In the genomic region with DNA sequence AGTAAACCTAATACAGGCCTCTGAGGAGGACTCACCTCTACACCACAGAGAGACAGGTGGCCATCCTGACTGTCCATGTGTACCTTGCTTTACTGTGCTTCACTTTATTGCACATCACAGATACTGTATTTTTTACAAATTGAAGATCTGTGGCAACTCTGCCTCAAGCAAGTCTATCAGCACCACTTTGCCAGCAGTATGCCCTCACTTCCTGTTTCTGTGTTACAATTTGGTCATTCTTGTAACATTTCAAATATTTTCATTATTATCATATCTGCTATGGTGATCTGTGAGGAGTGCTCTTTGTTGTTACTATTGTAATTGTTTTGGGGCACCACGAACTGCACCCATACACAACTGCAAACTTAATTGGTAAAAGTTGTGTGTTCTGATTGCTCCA, we compare ENCODE assay signal across 13 cellular contexts.
A peak's percentile ranks its signal among the peaks of the same experiment; 100 is the strongest.
DNase-seq lines count a peak whose midpoint lies in the region; ATAC-seq and TF ChIP-seq lines count a peak whose summit lies in the region.
"Had no signal": no experiment of that assay in that cellular context is flagged by ENCODE, and none has a peak within 500 bp of the region (broad histone marks: within the 10 kb centered on the region; RNA-seq: fewer than 3 reads in every experiment).

No MANE protein-coding gene starts in this region.

- no peak overlapping the region for H3K4me3 ChIP-seq in adipocyte (ENCODE audit: low read length)
- H3K4me3 ChIP-seq in upper lobe of left lung = no peak overlapping the region
- H3K4me3 ChIP-seq: SJSA1, testis had no signal

- no peaks in the 10 kb centered on the region for H3K36me3 Mint-ChIP-seq in natural killer cell treated with Interleukin-12 subunit alpha and Interleukin-12 subunit beta and Interleukin-15 and Interleukin-18, amount 100 ng/mL, for 72 hours

- peaks cover 39 to 48% of the 10 kb centered on the region in 2 donors for H3K4me1 Mint-ChIP-seq in natural killer cell treated with Interleukin-12 subunit alpha and Interleukin-12 subunit beta and Interleukin-15 and Interleukin-18, amount 100 ng/mL, for 72 hours (ENCODE audit: low read depth in 2 of 2)

- H3K36me3 ChIP-seq in adipocyte (ENCODE audit: control insufficient read depth, insufficient read depth, low read length, severe bottlenecking) (no peaks in the 10 kb centered on the region), upper lobe of left lung (no peaks in the 10 kb centered on the region)

- DNase-seq in EH (ENCODE audit: low read depth) = peak; percentile 33
- peak; percentile 42 for DNase-seq in MV-4-11 (lab: John Stamatoyannopoulos, UW)
- peak; percentile 29 for DNase-seq in adipocyte (ENCODE audit: low read depth)
- no peak for DNase-seq in natural killer cell treated with Interleukin-12 subunit alpha and Interleukin-12 subunit beta and Interleukin-15 and Interleukin-18, amount 100 ng/mL, for 72 hours (ENCODE audit: low spot score)
- no peak for DNase-seq in A172 (ENCODE audit: low spot score)
- no peak for DNase-seq in upper lobe of left lung
- DNase-seq: activated CD4-positive, CD25-positive, alpha-beta regulatory T cell treated with anti-CD3 and anti-CD28 coated beads, Interleukin-2, amount 50 U/mL, for 72 hours; activated gamma-delta T cell treated with Interleukin-2 at 50 U/mL for 16 hours; NCI-H1092 treated with DMSO at 0.1 percent for 48 hours; NCI-H510A; testis had no signal

- peak overlapping the region; percentile 66 for H3K4me3 Mint-ChIP-seq in natural killer cell treated with Interleukin-12 subunit alpha and Interleukin-12 subunit beta and Interleukin-15 and Interleukin-18, amount 100 ng/mL, for 72 hours

- no peaks in the 10 kb centered on the region for H3K9me3 Mint-ChIP-seq in natural killer cell treated with Interleukin-12 subunit alpha and Interleukin-12 subunit beta and Interleukin-15 and Interleukin-18, amount 100 ng/mL, for 72 hours

- no peak for TF ChIP-seq CTCF in upper lobe of left lung (IDR thresholded peaks at IDR 0.05)

- peak overlapping the region; percentile 84 to 95 for H3K27ac Mint-ChIP-seq in natural killer cell treated with Interleukin-12 subunit alpha and Interleukin-12 subunit beta and Interleukin-15 and Interleukin-18, amount 100 ng/mL, for 72 hours

- no peaks in the 10 kb centered on the region for H3K27me3 Mint-ChIP-seq in natural killer cell treated with Interleukin-12 subunit alpha and Interleukin-12 subunit beta and Interleukin-15 and Interleukin-18, amount 100 ng/mL, for 72 hours

- H3K4me1 ChIP-seq in adipocyte (ENCODE audit: control insufficient read depth, insufficient read depth, low read length) (peaks cover 45% of the 10 kb centered on the region), upper lobe of left lung (peaks cover 19 to 36% (median 23%) of the 10 kb centered on the region in 4 donors)

- no peak for TF ChIP-seq EP300 in upper lobe of left lung (IDR thresholded peaks at IDR 0.05)

- ATAC-seq in natural killer cell treated with Interleukin-12 subunit alpha and Interleukin-12 subunit beta and Interleukin-15 and Interleukin-18, amount 100 ng/mL, for 72 hours = no peak
- ATAC-seq in GM19023 (IDR thresholded peaks at IDR 0.05; ENCODE audit: unreplicated experiment) (no peak), upper lobe of left lung (ENCODE audit: low FRiP score in 2 of 2) (no peak)

- H3K27ac ChIP-seq in upper lobe of left lung = no peak overlapping the region
- H3K27ac ChIP-seq: SJSA1 had no signal

- H3K9ac ChIP-seq in adipocyte (ENCODE audit: low read length) = no peak overlapping the region

- TF ChIP-seq POLR2A in upper lobe of left lung (IDR thresholded peaks at IDR 0.05) = no peak

- H3K27me3 ChIP-seq in adipocyte (replicated peaks; ENCODE audit: control insufficient read depth, insufficient read depth, low read length) (no peaks in the 10 kb centered on the region), upper lobe of left lung (no peaks in the 10 kb centered on the region)
- H3K27me3 ChIP-seq: SJSA1, testis had no signal

- 68 to 91% methylated on average over 1 of the region's 1 CpG for WGBS in upper lobe of left lung, 2 donors

- H3K9me3 ChIP-seq in adipocyte (ENCODE audit: control insufficient read depth, low read length) (no peaks in the 10 kb centered on the region), upper lobe of left lung (no peaks in the 10 kb centered on the region)
- H3K9me3 ChIP-seq: SJSA1, testis had no signal

Comparison
In these comparisons a context has a peak if more than half of its experiments do, and no peak if none do; other contexts are left out.
1. DNase-seq: peak in EH (single experiment), MV-4-11 (single experiment) and adipocyte (single experiment); none in natural killer cell treated with Interleukin-12 subunit alpha and Interleukin-12 subunit beta and Interleukin-15 and Interleukin-18, amount 100 ng/mL, for 72 hours (single experiment), A172 (single experiment) and upper lobe of left lung (0 of 2).